In the genomic region with DNA sequence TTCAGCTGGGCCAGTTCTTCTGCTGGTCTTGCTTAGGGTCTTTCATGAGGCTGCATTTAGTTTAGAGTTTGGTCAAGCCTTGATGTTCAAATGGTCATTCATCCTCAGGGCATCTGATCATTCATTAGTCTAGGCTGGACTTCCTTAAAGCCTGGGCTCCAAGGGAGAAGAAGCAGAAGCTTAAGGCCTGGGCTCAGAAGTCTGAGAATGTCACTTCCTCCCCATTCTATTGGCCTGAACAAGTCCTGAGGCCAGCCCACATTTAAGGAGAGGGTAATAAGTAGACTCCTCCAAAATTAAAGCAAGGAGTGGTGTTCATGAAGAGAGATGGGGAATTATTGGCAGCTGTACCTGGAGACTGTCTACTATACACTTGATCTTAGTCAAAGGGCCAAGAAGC, we compare ENCODE assay signal across 23 cellular contexts.
"Had no signal": no experiment of that assay in that cellular context is flagged by ENCODE, and none has a peak within 500 bp of the region (broad histone marks: within the 10 kb centered on the region; RNA-seq: fewer than 3 reads in every experiment).

No MANE protein-coding gene starts in this region.

- H3K4me1 ChIP-seq: Peyer's patch, SJCRH30 had no signal

- H3K4me3 ChIP-seq: PC-9, Peyer's patch, SJCRH30 had no signal

- DNase-seq: KBM-7, NCI-H1048, NCI-H1105, NCI-H1417, NCI-H1436 treated with DMSO at 0.1 percent for 48 hours, NCI-H1694, NCI-H187 treated with DMSO at 0.1 percent for 48 hours, NCI-H2029 treated with DMSO at 0.1 percent for 48 hours, NCI-H2171 treated with DMSO at 0.1 percent for 48 hours, NCI-H226, NCI-H446, NCI-H510A, NCI-H524 treated with DMSO at 0.1 percent for 48 hours, NCI-H69, NCI-H774, OCI-M1, PC-9, Peyer's patch, SHP77 treated with DMSO at 0.1 percent for 48 hours, SJCRH30, T-helper 1 cell had no signal

- ATAC-seq: Right ventricle myocardium inferior, SK-N-SH treated with all-trans-retinoic acid at 6 μM for 48 hours had no signal

- H3K36me3 ChIP-seq: Peyer's patch, SJCRH30 had no signal

- H3K27ac ChIP-seq: PC-9, Peyer's patch, SJCRH30 had no signal

- H3K27me3 ChIP-seq: Peyer's patch had no signal

- H3K9me3 ChIP-seq: Peyer's patch, SJCRH30 had no signal
